Comparison of ENCODE assay signal across 10 cellular contexts in genomic region chr7:152459724-152460251, GRCh38. TPM values are rescaled to one million over a fixed set of nuclear protein-coding genes. Genes with fewer than 3 reads are reported as not detected.
DNase-seq lines count a peak whose midpoint lies in the region; ATAC-seq and TF ChIP-seq lines count a peak whose summit lies in the region.
"Had no signal": no experiment of that assay in that cellular context is flagged by ENCODE, and none has a peak within 500 bp of the region (broad histone marks: within the 10 kb centered on the region; RNA-seq: fewer than 3 reads in every experiment).

No MANE protein-coding gene starts in this region.

- peaks cover 11% of the 10 kb centered on the region for H3K4me1 ChIP-seq in BE2C

- no peaks in the 10 kb centered on the region for H3K36me3 ChIP-seq in BE2C

- no peaks in the 10 kb centered on the region for H3K9me3 ChIP-seq in BE2C
- H3K9me3 ChIP-seq: Caco-2 had no signal

- no peak overlapping the region for H3K4me3 ChIP-seq in BE2C (ENCODE audit: low read depth, low read length)

- TF ChIP-seq CTCF in BE2C (IDR thresholded peaks at IDR 0.05; ENCODE audit: low read depth, low read length), result no peak

- DNase-seq in BE2C, result peak; percentile 58
- DNase-seq in Kasumi-1 (lab: John Stamatoyannopoulos, UW), result peak; percentile 95 to 96
- DNase-seq in SIG-M5 treated with dmso at 0.1 percent for 504 hours (lab: John Stamatoyannopoulos, UW; ENCODE audit: unreplicated experiment), result peak; percentile 89
- peak; percentile 76 for DNase-seq in left kidney (ENCODE audit: low read depth, low spot score)
- DNase-seq in stimulated activated naive CD4-positive, alpha-beta T cell (lab: John Stamatoyannopoulos, UW), result no peak
- DNase-seq in stimulated activated CD4-positive, alpha-beta T cell treated with anti-CD3 and anti-CD28 coated beads, Interleukin-15, amount 100 ng/mL, for 24 hours, result no peak
- DNase-seq: Caco-2, NCI-H446 had no signal

- no peaks in the 10 kb centered on the region for H3K27me3 ChIP-seq in BE2C

- ATAC-seq in GM21825 (IDR thresholded peaks at IDR 0.05; ENCODE audit: unreplicated experiment), result no peak
- ATAC-seq in GM18520 (IDR thresholded peaks at IDR 0.05; ENCODE audit: unreplicated experiment), result no peak

RNA-seq across cellular contexts. Expression of gene KMT2C, which starts 24.0 kb away (rescaled TPM):
- polyA plus RNA-seq in BE2C (2012; ENCODE audit: insufficient read depth, insufficient read length, low read depth), result 35.5 TPM

Comparison
In these comparisons a context has a peak if more than half of its experiments do, and no peak if none do; other contexts are left out.
1. DNase-seq: peak in BE2C (single experiment), Kasumi-1 (2 of 2), SIG-M5 treated with dmso at 0.1 percent for 504 hours (single experiment) and left kidney (single experiment); none in stimulated activated naive CD4-positive, alpha-beta T cell (0 of 6) and stimulated activated CD4-positive, alpha-beta T cell treated with anti-CD3 and anti-CD28 coated beads, Interleukin-15, amount 100 ng/mL, for 24 hours (single experiment).